In genomic region chr11:68030318-68031135, GRCh38 we compare ENCODE assay signal across 8 cellular contexts. TPM values are rescaled to one million over a fixed set of nuclear protein-coding genes. Genes with fewer than 3 reads are reported as not detected.
DNase-seq lines count a peak whose midpoint lies in the region; ATAC-seq and TF ChIP-seq lines count a peak whose summit lies in the region.

NDUFS8 (plus strand) TSS chr11:68030681; CDS start chr11:68032152, 1,471 bp downstream.

- H3K9me3 ChIP-seq in heart right ventricle: no peaks in the 10 kb centered on the region
- no peaks in the 10 kb centered on the region for H3K9me3 ChIP-seq in upper lobe of left lung

- H3K4me3 ChIP-seq in heart right ventricle (peak within 1 kb of the TSS; percentile 54 to 96 (median 79)), upper lobe of left lung (peak within 1 kb of the TSS; percentile 70 to 90 (median 85))

- DNase-seq in GM13976 (ENCODE audit: low spot score): peak; percentile 99
- DNase-seq in NCI-H146 treated with DMSO at 0.1 percent for 48 hours (lab: John Stamatoyannopoulos, UW; ENCODE audit: unreplicated experiment): peak; percentile 98
- DNase-seq in amniotic epithelial cell (ENCODE audit: low read depth): peak; percentile 99
- DNase-seq in heart right ventricle: peak; percentile 96 to 97
- DNase-seq in posterior cingulate gyrus: peak; percentile 90 to 99 (median 98)
- peak; percentile 94 to 98 for DNase-seq in upper lobe of left lung

- TF ChIP-seq CTCF in GM13976 (IDR thresholded peaks at IDR 0.05; ENCODE audit: borderline replicate concordance, control extremely low read depth, extremely low read depth, insufficient read depth, missing control alignments): no peak
- no peak for TF ChIP-seq CTCF in heart right ventricle (IDR thresholded peaks at IDR 0.05)
- peak in 1 of 6 experiments; percentile 12 for TF ChIP-seq CTCF in upper lobe of left lung (IDR thresholded peaks at IDR 0.05)

- peak; percentile 92 for ATAC-seq in HG02870 (IDR thresholded peaks at IDR 0.05; ENCODE audit: unreplicated experiment)
- ATAC-seq in heart right ventricle: peak; percentile 86 to 97 (median 94)
- peak; percentile 96 to 97 for ATAC-seq in upper lobe of left lung (ENCODE audit: low FRiP score in 2 of 2)

- TF ChIP-seq EP300 in upper lobe of left lung (IDR thresholded peaks at IDR 0.05): no peak

- in situ Hi-C loops in GM13976 (cut with MboI; ENCODE audit: low sequenced_read_pairs, unreplicated experiment): no loop called here

- peak in 3 of 4 donors; percentile 55 to 77 (median 58) for TF ChIP-seq POLR2A in upper lobe of left lung (IDR thresholded peaks at IDR 0.05)

- H3K36me3 ChIP-seq in heart right ventricle (peaks cover 0 to 45% (median 0%) of the 10 kb centered on the region in 9 donors), upper lobe of left lung (peaks cover 0 to 46% (median 26%) of the 10 kb centered on the region in 4 donors)

- 0 to 1% methylated on average over 56 of the region's 56 CpGs for WGBS in heart right ventricle, 2 donors
- WGBS in upper lobe of left lung, 2 donors: 0% methylated on average over 21 to 55 of the region's 56 CpGs

- no peaks in the 10 kb centered on the region for H3K27me3 ChIP-seq in heart right ventricle
- no peaks in the 10 kb centered on the region for H3K27me3 ChIP-seq in upper lobe of left lung

- peak within 1 kb of the TSS; percentile 64 to 97 (median 92) for H3K27ac ChIP-seq in heart right ventricle
- H3K27ac ChIP-seq in upper lobe of left lung: peak within 1 kb of the TSS; percentile 86 to 92 (median 90)

- intact Hi-C loops in T-helper 1 cell treated with Interleukin-12 subunit alpha and Interleukin-12 subunit beta and Interleukin-4 antibody, amounts not matched to agents 30 ng/mL and 1 ng/mL, for 36 hours (cut with micrococcal nuclease): loop anchor here (1.0 to 5.0 kb wide), 11 partner anchors 10 to 1018 kb away; partner anchors contain the start of genes CDK2AP2, CHKA, PITPNM1 and PPP6R3
- intact Hi-C loops in heart right ventricle (cut with DNase I) (loop anchor here in 3 of 10 donors (5.0 to 10.0 kb wide), 4 partner anchors 92 to 184 kb away; partner anchors contain the start of genes CHKA (in 2 of the 3) and KMT5B (in 1 of the 3)), posterior cingulate gyrus (cut with DNase I) (loop anchor here (5.0 to 10.0 kb wide), 2 partner anchors 84 to 177 kb away; no protein-coding TSS in a partner anchor)

- H3K4me1 ChIP-seq in heart right ventricle (peaks cover 17 to 48% (median 34%) of the 10 kb centered on the region in 9 donors), upper lobe of left lung (peaks cover 14 to 45% (median 22%) of the 10 kb centered on the region in 4 donors)

RNA-seq across cellular contexts. Expression of gene NDUFS8, which starts in this region (rescaled TPM):
- 126 and 130 TPM in 2 replicates for total RNA-seq in T-helper 1 cell treated with Interleukin-12 subunit alpha and Interleukin-12 subunit beta and Interleukin-4 antibody, amounts not matched to agents 30 ng/mL and 1 ng/mL, for 36 hours
- total RNA-seq in heart right ventricle (100 to 1,000 TPM; 330 to 492 (median 421) TPM), upper lobe of left lung (100 to 1,000 TPM in 5 of 6 donors, 10 to 100 TPM in 1; 64.5 to 196 (median 143) TPM)
- 100 to 1,000 TPM; 496 to 774 TPM for polyA plus RNA-seq in heart right ventricle

Comparison
In these comparisons a context has a peak if more than half of its experiments do, and no peak if none do; other contexts are left out.
1. Peak in every context shown above with its lines: DNase-seq, ATAC-seq, H3K4me3 ChIP-seq and H3K27ac ChIP-seq.